1 cellular context compared by ENCODE assay signal in the genomic region with DNA sequence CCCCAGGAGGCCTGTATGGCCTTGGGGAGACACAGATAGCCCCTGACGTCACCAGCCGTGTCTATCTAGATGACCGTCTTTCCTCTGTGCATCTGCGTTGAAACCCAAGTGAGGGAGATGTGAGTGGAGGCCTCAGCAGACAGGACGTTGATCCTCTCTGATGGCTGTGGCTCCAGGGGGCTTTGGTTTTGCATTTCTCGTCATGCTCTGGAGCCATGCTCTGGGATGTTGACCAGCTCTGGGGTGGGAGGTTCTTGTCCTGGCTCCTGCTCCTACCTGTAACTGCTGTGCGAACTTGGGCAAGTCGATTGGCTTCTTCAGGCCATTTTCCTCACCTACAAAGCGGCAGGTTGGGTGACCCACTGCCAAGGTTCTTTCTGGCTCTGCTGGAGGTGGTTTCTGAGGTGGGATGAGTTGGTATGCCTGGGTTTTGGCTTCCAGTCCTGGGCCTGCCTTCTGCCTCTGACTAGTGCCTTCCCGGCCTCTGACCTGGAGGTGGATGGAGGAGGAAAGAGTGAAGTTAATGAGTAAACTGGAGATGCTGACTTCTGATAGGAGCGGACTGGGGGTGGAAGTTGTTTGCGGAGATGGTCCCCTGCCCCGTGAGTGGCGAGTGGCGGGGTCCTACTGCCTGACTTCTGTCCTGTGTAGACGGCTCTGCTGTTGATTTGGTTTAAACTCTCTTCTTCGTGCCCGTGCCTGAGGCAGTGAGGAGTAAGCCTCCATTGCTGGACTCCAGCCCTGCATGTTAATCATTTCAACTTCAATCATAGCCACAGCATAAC.
TF ChIP-seq lines count a peak whose summit lies in the region.

No MANE protein-coding gene starts in this region.

TF ChIP-seq in HepG2, 621 proteins besides CTCF, POLR2A, EP300 and RAD21 (continued from another document and continues in another):
- peak; percentile 54; the same call in 1 of the 2 replicates for TF ChIP-seq GATA4 (IDR thresholded peaks at IDR 0.05; ENCODE audit: borderline replicate concordance, low read depth)
- TF ChIP-seq, protein P1, sequence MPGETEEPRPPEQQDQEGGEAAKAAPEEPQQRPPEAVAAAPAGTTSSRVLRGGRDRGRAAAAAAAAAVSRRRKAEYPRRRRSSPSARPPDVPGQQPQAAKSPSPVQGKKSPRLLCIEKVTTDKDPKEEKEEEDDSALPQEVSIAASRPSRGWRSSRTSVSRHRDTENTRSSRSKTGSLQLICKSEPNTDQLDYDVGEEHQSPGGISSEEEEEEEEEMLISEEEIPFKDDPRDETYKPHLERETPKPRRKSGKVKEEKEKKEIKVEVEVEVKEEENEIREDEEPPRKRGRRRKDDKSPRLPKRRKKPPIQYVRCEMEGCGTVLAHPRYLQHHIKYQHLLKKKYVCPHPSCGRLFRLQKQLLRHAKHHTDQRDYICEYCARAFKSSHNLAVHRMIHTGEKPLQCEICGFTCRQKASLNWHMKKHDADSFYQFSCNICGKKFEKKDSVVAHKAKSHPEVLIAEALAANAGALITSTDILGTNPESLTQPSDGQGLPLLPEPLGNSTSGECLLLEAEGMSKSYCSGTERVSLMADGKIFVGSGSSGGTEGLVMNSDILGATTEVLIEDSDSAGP (CRISPR knock-in tag; IDR thresholded peaks at IDR 0.05; ENCODE audit: borderline replicate concordance) = 0 out of 2 replicates have a peak, but pooled peaks have one; percentile 24
- TF ChIP-seq, protein P2, sequence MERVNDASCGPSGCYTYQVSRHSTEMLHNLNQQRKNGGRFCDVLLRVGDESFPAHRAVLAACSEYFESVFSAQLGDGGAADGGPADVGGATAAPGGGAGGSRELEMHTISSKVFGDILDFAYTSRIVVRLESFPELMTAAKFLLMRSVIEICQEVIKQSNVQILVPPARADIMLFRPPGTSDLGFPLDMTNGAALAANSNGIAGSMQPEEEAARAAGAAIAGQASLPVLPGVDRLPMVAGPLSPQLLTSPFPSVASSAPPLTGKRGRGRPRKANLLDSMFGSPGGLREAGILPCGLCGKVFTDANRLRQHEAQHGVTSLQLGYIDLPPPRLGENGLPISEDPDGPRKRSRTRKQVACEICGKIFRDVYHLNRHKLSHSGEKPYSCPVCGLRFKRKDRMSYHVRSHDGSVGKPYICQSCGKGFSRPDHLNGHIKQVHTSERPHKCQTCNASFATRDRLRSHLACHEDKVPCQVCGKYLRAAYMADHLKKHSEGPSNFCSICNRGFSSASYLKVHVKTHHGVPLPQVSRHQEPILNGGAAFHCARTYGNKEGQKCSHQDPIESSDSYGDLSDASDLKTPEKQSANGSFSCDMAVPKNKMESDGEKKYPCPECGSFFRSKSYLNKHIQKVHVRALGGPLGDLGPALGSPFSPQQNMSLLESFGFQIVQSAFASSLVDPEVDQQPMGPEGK (CRISPR knock-in tag; IDR thresholded peaks at IDR 0.05) = peak; percentile 76; the same call in 1 of the 2 replicates
- no peak for TF ChIP-seq SMAD9 (CRISPR knock-in tag; IDR thresholded peaks at IDR 0.05)
- no peak for TF ChIP-seq IRF2 (CRISPR knock-in tag; IDR thresholded peaks at IDR 0.05)
- TF ChIP-seq, protein P3, sequence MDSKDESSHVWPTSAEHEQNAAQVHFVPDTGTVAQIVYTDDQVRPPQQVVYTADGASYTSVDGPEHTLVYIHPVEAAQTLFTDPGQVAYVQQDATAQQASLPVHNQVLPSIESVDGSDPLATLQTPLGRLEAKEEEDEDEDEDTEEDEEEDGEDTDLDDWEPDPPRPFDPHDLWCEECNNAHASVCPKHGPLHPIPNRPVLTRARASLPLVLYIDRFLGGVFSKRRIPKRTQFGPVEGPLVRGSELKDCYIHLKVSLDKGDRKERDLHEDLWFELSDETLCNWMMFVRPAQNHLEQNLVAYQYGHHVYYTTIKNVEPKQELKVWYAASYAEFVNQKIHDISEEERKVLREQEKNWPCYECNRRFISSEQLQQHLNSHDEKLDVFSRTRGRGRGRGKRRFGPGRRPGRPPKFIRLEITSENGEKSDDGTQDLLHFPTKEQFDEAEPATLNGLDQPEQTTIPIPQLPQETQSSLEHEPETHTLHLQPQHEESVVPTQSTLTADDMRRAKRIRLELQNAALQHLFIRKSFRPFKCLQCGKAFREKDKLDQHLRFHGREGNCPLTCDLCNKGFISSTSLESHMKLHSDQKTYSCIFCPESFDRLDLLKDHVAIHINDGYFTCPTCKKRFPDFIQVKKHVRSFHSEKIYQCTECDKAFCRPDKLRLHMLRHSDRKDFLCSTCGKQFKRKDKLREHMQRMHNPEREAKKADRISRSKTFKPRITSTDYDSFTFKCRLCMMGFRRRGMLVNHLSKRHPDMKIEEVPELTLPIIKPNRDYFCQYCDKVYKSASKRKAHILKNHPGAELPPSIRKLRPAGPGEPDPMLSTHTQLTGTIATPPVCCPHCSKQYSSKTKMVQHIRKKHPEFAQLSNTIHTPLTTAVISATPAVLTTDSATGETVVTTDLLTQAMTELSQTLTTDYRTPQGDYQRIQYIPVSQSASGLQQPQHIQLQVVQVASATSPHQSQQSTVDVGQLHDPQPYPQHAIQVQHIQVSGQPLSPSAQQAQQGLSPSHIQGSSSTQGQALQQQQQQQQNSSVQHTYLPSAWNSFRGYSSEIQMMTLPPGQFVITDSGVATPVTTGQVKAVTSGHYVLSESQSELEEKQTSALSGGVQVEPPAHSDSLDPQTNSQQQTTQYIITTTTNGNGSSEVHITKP (CRISPR knock-in tag; IDR thresholded peaks at IDR 0.05; ENCODE audit: low read depth) = no peak
- TF ChIP-seq HDAC6 (IDR thresholded peaks at IDR 0.05; ENCODE audit: low read depth, low read length) = no peak
- TF ChIP-seq ZNF75D (CRISPR knock-in tag; IDR thresholded peaks at IDR 0.05; ENCODE audit: borderline replicate concordance) = no peak
- no peak for TF ChIP-seq IKZF4 (CRISPR knock-in tag; IDR thresholded peaks at IDR 0.05; ENCODE audit: borderline replicate concordance, low read depth, not compliant biosample characterization)
- TF ChIP-seq, protein P4, sequence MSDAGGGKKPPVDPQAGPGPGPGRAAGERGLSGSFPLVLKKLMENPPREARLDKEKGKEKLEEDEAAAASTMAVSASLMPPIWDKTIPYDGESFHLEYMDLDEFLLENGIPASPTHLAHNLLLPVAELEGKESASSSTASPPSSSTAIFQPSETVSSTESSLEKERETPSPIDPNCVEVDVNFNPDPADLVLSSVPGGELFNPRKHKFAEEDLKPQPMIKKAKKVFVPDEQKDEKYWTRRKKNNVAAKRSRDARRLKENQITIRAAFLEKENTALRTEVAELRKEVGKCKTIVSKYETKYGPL (CRISPR knock-in tag; IDR thresholded peaks at IDR 0.05) = no peak
- TF ChIP-seq, protein P5, sequence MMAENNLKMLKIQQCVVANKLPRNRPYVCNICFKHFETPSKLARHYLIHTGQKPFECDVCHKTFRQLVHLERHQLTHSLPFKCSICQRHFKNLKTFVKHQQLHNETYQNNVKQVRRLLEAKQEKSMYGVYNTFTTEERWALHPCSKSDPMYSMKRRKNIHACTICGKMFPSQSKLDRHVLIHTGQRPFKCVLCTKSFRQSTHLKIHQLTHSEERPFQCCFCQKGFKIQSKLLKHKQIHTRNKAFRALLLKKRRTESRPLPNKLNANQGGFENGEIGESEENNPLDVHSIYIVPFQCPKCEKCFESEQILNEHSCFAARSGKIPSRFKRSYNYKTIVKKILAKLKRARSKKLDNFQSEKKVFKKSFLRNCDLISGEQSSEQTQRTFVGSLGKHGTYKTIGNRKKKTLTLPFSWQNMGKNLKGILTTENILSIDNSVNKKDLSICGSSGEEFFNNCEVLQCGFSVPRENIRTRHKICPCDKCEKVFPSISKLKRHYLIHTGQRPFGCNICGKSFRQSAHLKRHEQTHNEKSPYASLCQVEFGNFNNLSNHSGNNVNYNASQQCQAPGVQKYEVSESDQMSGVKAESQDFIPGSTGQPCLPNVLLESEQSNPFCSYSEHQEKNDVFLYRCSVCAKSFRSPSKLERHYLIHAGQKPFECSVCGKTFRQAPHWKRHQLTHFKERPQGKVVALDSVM (CRISPR knock-in tag; IDR thresholded peaks at IDR 0.05) = 0 out of 2 replicates have a peak, but pooled peaks have one; percentile 20
- no peak for TF ChIP-seq SOX6 (IDR thresholded peaks at IDR 0.05)
- peak; percentile 30; the same call in 1 of the 2 replicates for TF ChIP-seq SOX6 (CRISPR knock-in tag; IDR thresholded peaks at IDR 0.05)
- no peak for TF ChIP-seq SMAD3 (CRISPR knock-in tag; IDR thresholded peaks at IDR 0.05)
- TF ChIP-seq NCOA1 (CRISPR knock-in tag; IDR thresholded peaks at IDR 0.05) = 0 out of 2 replicates have a peak, but pooled peaks have one; percentile 24
- peak; percentile 31 for TF ChIP-seq TEAD3 (CRISPR knock-in tag; optimal IDR thresholded peaks at IDR 0.05; ENCODE audit: borderline replicate concordance)
- TF ChIP-seq, protein P6, sequence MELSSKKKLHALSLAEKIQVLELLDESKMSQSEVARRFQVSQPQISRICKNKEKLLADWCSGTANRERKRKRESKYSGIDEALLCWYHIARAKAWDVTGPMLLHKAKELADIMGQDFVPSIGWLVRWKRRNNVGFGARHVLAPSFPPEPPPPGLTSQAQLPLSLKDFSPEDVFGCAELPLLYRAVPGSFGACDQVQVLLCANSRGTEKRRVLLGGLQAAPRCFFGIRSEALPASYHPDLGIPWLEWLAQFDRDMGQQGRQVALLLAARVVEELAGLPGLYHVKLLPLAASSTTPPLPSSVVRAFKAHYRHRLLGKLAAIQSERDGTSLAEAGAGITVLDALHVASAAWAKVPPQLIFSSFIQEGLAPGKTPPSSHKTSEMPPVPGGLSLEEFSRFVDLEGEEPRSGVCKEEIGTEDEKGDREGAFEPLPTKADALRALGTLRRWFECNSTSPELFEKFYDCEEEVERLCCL (CRISPR knock-in tag; IDR thresholded peaks at IDR 0.05; ENCODE audit: borderline replicate concordance) = no peak
- no peak for TF ChIP-seq ISX (CRISPR knock-in tag; conservative IDR thresholded peaks at IDR 0.05)
- TF ChIP-seq, protein P7, sequence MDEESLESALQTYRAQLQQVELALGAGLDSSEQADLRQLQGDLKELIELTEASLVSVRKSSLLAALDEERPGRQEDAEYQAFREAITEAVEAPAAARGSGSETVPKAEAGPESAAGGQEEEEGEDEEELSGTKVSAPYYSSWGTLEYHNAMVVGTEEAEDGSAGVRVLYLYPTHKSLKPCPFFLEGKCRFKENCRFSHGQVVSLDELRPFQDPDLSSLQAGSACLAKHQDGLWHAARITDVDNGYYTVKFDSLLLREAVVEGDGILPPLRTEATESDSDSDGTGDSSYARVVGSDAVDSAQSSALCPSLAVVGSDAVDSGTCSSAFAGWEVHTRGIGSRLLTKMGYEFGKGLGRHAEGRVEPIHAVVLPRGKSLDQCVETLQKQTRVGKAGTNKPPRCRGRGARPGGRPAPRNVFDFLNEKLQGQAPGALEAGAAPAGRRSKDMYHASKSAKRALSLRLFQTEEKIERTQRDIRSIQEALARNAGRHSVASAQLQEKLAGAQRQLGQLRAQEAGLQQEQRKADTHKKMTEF (CRISPR knock-in tag; IDR thresholded peaks at IDR 0.05) = 0 out of 2 replicates have a peak, but pooled peaks have one; percentile 32
- no peak for TF ChIP-seq NFYB (CRISPR knock-in tag; IDR thresholded peaks at IDR 0.05)
- peak; percentile 51; the same call in 1 of the 2 replicates for TF ChIP-seq ELF3 (CRISPR knock-in tag; IDR thresholded peaks at IDR 0.05)
- peak; percentile 71 for TF ChIP-seq ZFX (CRISPR knock-in tag; IDR thresholded peaks at IDR 0.05; ENCODE audit: low read depth)
- no peak; the same call in 1 of the 2 replicates for TF ChIP-seq HNF4G (IDR thresholded peaks at IDR 0.05; ENCODE audit: borderline replicate concordance, low read depth, low read length)
- TF ChIP-seq HNF4G (CRISPR knock-in tag; IDR thresholded peaks at IDR 0.05; ENCODE audit: borderline replicate concordance, low read depth) = peak; percentile 48; the same call in 1 of the 2 replicates
- TF ChIP-seq, protein P8, sequence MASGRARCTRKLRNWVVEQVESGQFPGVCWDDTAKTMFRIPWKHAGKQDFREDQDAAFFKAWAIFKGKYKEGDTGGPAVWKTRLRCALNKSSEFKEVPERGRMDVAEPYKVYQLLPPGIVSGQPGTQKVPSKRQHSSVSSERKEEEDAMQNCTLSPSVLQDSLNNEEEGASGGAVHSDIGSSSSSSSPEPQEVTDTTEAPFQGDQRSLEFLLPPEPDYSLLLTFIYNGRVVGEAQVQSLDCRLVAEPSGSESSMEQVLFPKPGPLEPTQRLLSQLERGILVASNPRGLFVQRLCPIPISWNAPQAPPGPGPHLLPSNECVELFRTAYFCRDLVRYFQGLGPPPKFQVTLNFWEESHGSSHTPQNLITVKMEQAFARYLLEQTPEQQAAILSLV (CRISPR knock-in tag; IDR thresholded peaks at IDR 0.05; ENCODE audit: borderline replicate concordance) = 0 out of 2 replicates have a peak, but pooled peaks have one; percentile 49
- TF ChIP-seq ZFP41 (CRISPR knock-in tag; IDR thresholded peaks at IDR 0.05; ENCODE audit: borderline replicate concordance) = no peak
- TF ChIP-seq POLR2AphosphoS2 (IDR thresholded peaks at IDR 0.05; ENCODE audit: low read depth, low read length) = no peak
- TF ChIP-seq, protein P9, sequence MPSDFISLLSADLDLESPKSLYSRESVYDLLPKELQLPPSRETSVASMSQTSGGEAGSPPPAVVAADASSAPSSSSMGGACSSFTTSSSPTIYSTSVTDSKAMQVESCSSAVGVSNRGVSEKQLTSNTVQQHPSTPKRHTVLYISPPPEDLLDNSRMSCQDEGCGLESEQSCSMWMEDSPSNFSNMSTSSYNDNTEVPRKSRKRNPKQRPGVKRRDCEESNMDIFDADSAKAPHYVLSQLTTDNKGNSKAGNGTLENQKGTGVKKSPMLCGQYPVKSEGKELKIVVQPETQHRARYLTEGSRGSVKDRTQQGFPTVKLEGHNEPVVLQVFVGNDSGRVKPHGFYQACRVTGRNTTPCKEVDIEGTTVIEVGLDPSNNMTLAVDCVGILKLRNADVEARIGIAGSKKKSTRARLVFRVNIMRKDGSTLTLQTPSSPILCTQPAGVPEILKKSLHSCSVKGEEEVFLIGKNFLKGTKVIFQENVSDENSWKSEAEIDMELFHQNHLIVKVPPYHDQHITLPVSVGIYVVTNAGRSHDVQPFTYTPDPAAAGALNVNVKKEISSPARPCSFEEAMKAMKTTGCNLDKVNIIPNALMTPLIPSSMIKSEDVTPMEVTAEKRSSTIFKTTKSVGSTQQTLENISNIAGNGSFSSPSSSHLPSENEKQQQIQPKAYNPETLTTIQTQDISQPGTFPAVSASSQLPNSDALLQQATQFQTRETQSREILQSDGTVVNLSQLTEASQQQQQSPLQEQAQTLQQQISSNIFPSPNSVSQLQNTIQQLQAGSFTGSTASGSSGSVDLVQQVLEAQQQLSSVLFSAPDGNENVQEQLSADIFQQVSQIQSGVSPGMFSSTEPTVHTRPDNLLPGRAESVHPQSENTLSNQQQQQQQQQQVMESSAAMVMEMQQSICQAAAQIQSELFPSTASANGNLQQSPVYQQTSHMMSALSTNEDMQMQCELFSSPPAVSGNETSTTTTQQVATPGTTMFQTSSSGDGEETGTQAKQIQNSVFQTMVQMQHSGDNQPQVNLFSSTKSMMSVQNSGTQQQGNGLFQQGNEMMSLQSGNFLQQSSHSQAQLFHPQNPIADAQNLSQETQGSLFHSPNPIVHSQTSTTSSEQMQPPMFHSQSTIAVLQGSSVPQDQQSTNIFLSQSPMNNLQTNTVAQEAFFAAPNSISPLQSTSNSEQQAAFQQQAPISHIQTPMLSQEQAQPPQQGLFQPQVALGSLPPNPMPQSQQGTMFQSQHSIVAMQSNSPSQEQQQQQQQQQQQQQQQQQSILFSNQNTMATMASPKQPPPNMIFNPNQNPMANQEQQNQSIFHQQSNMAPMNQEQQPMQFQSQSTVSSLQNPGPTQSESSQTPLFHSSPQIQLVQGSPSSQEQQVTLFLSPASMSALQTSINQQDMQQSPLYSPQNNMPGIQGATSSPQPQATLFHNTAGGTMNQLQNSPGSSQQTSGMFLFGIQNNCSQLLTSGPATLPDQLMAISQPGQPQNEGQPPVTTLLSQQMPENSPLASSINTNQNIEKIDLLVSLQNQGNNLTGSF (CRISPR knock-in tag; IDR thresholded peaks at IDR 0.05) = no peak
- TF ChIP-seq ZNF224 (CRISPR knock-in tag; IDR thresholded peaks at IDR 0.05) = peak; percentile 29; the same call in 1 of the 2 replicates
- TF ChIP-seq, protein P10, sequence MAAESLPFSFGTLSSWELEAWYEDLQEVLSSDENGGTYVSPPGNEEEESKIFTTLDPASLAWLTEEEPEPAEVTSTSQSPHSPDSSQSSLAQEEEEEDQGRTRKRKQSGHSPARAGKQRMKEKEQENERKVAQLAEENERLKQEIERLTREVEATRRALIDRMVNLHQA (CRISPR knock-in tag; IDR thresholded peaks at IDR 0.05) = no peak
